In the genomic region with DNA sequence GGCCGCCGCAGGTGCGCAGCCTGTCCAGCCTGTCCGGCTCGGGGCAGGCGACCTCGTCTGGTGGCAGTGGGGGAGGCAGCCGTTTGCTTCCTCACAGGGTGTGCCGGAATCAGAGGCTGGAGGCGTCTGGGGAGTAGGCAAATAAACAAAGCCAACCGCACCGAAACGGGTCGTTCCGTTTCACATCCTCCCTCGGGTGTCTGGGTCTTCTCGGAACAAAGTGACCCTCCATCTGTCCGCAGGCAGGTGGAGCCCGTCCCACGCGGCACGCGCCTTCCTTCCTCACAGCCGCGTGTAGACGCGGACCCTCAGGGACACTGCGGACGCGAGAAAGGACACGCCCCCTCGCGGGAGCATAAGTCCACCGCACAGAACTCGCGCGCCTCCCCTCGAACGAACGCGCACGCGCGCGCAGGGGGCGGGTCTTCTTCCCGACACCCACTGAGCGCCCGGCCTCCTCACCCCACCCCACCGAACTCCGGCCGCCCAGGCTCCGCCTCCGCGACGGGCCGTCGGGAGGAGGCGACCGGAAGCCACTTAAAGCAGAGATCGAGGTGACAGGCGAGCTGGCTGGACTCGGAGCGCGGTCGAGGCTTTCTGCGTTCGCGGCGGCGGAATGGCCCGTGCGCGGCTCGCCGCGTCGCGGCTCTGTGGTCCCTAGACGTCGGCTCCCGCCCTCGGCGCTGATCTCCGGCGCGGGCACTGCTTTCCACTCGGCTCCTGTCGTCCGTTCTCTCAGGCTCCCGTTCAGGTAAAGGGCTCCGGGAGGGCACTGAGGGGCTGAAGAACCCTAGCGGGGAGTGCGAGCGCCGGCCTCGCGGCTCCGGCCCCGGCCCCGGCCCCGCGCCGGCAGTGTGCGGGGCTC, we compare ENCODE assay signal across 1 cellular context.
TF ChIP-seq lines count a peak whose summit lies in the region.

TIPARP (plus strand) TSS at position 545 of the 865 bp plus-strand sequence. CDS start 3,108 bp downstream, outside the sequence.

TF ChIP-seq in K562, 482 proteins besides CTCF, POLR2A, EP300 and RAD21 (continued from another document and continues in another):
- TF ChIP-seq, protein P1, sequence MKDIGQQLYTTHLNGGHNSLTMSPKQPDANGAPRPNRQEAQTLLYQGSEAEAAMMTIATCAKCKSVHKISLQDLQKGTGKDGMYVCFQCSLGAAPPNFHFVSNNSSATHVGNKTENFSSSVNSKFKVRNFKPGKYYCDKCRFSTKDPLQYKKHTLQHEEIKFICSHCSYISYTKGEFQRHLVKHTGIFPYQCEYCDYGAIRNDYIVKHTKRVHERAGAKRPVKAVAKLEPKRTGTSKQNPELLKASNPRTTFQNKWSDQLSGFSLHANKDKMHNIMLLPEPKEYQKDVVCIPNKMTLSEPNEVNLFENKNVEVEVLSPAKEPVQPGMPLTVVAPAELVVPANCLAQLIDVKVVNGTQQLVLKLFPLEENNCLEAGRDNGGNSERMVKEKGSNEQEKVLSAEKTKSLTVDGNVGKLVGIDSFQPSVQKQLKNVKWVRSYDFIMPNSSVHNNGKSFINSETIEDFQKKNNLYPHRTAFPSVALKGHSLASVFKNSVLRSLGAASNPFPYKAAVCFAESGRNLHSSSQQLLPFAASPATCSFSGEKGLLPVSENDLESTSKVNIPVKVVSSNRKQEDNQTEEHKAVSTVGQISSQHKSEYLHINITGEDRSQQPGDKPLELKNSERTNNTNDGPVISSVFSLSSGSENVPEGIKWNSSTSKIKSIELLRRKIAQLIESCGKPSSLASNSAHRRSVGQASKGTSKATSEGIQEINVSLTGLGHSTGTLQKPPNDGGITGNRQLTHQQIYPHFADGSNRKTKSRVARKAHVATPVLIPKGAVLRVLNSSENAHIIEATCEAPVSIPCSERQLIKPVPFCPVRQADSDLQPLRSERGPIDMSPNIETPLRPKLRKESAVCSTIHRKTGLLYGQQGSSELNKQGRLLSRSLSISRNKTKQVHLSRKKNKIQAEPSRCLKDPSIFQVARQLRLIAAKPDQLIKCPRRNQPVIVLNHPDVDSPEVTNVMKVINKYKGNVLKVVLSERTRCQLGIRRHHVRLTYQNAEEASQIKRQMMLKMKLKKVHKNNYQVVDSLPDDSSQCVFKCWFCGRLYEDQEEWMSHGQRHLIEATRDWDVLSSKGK (CRISPR knock-in tag; IDR thresholded peaks at IDR 0.05) = no peak
- TF ChIP-seq ZBTB7A (IDR thresholded peaks at IDR 0.05; ENCODE audit: borderline replicate concordance, control insufficient read depth, low read depth, low read length) = peak; percentile 72; the same call in 1 of the 2 replicates
- TF ChIP-seq ZNF436 (CRISPR knock-in tag; IDR thresholded peaks at IDR 0.05) = no peak
- TF ChIP-seq, protein P2, sequence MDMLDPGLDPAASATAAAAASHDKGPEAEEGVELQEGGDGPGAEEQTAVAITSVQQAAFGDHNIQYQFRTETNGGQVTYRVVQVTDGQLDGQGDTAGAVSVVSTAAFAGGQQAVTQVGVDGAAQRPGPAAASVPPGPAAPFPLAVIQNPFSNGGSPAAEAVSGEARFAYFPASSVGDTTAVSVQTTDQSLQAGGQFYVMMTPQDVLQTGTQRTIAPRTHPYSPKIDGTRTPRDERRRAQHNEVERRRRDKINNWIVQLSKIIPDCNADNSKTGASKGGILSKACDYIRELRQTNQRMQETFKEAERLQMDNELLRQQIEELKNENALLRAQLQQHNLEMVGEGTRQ (CRISPR knock-in tag; IDR thresholded peaks at IDR 0.05) = no peak
- peak; percentile 95 for TF ChIP-seq GATAD2B (IDR thresholded peaks at IDR 0.05; ENCODE audit: borderline replicate concordance)
- no peak for TF ChIP-seq SMARCC2 (IDR thresholded peaks at IDR 0.05; ENCODE audit: low read depth)
- no peak for TF ChIP-seq ZSCAN32 (CRISPR knock-in tag; IDR thresholded peaks at IDR 0.05)
- TF ChIP-seq ZNF785 (CRISPR knock-in tag; IDR thresholded peaks at IDR 0.05) = no peak
- TF ChIP-seq MXD1 (CRISPR knock-in tag; IDR thresholded peaks at IDR 0.05; ENCODE audit: borderline replicate concordance, poor library complexity, severe bottlenecking) = no peak
- TF ChIP-seq PML (IDR thresholded peaks at IDR 0.05; ENCODE audit: low read length) = peak; percentile 68
- no peak for TF ChIP-seq HNRNPH1 (optimal IDR thresholded peaks at IDR 0.05; ENCODE audit: low read depth, low read length)
- TF ChIP-seq SRSF1 (IDR thresholded peaks at IDR 0.05; ENCODE audit: low read depth, low read length) = no peak
- no peak for TF ChIP-seq ARID3A (IDR thresholded peaks at IDR 0.05; ENCODE audit: borderline replicate concordance, low read depth, low read length)
- TF ChIP-seq ZNF239 (CRISPR knock-in tag; IDR thresholded peaks at IDR 0.05) = no peak
- TF ChIP-seq E2F6 (IDR thresholded peaks at IDR 0.05; ENCODE audit: borderline replicate concordance in 1 of 2, extremely low read depth in 1 of 2, insufficient read depth in 1 of 2, insufficient read length in 1 of 2, low read depth in 1 of 2, low read length in 1 of 2, poor library complexity in 1 of 2, severe bottlenecking in 1 of 2) = peak; percentile 56 to 72
- no peak for TF ChIP-seq ZNF398 (CRISPR knock-in tag; IDR thresholded peaks at IDR 0.05)
- TF ChIP-seq BDP1 (IDR thresholded peaks at IDR 0.05; ENCODE audit: insufficient read depth, insufficient read length) = no peak
- TF ChIP-seq ZNF3 (CRISPR knock-in tag; IDR thresholded peaks at IDR 0.05) = no peak
- TF ChIP-seq, protein P3, sequence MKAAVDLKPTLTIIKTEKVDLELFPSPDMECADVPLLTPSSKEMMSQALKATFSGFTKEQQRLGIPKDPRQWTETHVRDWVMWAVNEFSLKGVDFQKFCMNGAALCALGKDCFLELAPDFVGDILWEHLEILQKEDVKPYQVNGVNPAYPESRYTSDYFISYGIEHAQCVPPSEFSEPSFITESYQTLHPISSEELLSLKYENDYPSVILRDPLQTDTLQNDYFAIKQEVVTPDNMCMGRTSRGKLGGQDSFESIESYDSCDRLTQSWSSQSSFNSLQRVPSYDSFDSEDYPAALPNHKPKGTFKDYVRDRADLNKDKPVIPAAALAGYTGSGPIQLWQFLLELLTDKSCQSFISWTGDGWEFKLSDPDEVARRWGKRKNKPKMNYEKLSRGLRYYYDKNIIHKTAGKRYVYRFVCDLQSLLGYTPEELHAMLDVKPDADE (conservative IDR thresholded peaks at IDR 0.05; ENCODE audit: control insufficient read depth, low read depth, low read length) = 0 out of 2 replicates have a peak, but pooled peaks have one; percentile 41
- no peak for TF ChIP-seq RBM25 (IDR thresholded peaks at IDR 0.05; ENCODE audit: low read depth, low read length, severe bottlenecking)
- TF ChIP-seq TCF7 (IDR thresholded peaks at IDR 0.05; ENCODE audit: borderline replicate concordance) = no peak
- TF ChIP-seq NR4A1 (CRISPR knock-in tag; IDR thresholded peaks at IDR 0.05) = peak; percentile 32; the same call in 1 of the 2 replicates
- TF ChIP-seq NR4A1 (tag; IDR thresholded peaks at IDR 0.05) = 0 out of 2 replicates have a peak, but pooled peaks have one; percentile 46
- TF ChIP-seq ETV1 (tag; conservative IDR thresholded peaks at IDR 0.05; ENCODE audit: low read depth) = peak; percentile 76
- peak; percentile 92 for TF ChIP-seq SUPT5H (IDR thresholded peaks at IDR 0.05)
- TF ChIP-seq CAMTA2 (CRISPR knock-in tag; conservative IDR thresholded peaks at IDR 0.05) = no peak
- no peak; the same call in 1 of the 2 replicates for TF ChIP-seq POLR2AphosphoS2 (IDR thresholded peaks at IDR 0.05; ENCODE audit: low read length)
- TF ChIP-seq CBFB (CRISPR knock-in tag; IDR thresholded peaks at IDR 0.05) = peak; percentile 89; the same call in 1 of the 2 replicates
- TF ChIP-seq GTF2E2 (tag; IDR thresholded peaks at IDR 0.05) = peak; percentile 37; the same call in 1 of the 2 replicates
- peak; percentile 24; the same call in 1 of the 2 replicates for TF ChIP-seq JUND (IDR thresholded peaks at IDR 0.05; ENCODE audit: borderline replicate concordance, low read depth, low read length)
- TF ChIP-seq JUND (tag; IDR thresholded peaks at IDR 0.05; ENCODE audit: borderline replicate concordance, low read depth, low read length) = peak; percentile 49; the same call in 1 of the 3 replicates
- TF ChIP-seq TARDBP (IDR thresholded peaks at IDR 0.05) = peak; percentile 98
- no peak for TF ChIP-seq SRSF7 (optimal IDR thresholded peaks at IDR 0.05; ENCODE audit: low read depth, low read length)
- TF ChIP-seq E2F4 (CRISPR knock-in tag; IDR thresholded peaks at IDR 0.05; ENCODE audit: low read depth) = peak; percentile 56; the same call in 1 of the 2 replicates
- peak; percentile 85 for TF ChIP-seq SMAD4 (CRISPR knock-in tag; conservative IDR thresholded peaks at IDR 0.05)
- no peak for TF ChIP-seq NFYB (IDR thresholded peaks at IDR 0.05; ENCODE audit: extremely low read depth, insufficient read length)
- peak; percentile 88 for TF ChIP-seq VEZF1 (CRISPR knock-in tag; IDR thresholded peaks at IDR 0.05)
- 0 out of 4 replicates have a peak, but pooled peaks of 1 of the 2 experiments have one; percentile 30 for TF ChIP-seq ARNT (IDR thresholded peaks at IDR 0.05)
- TF ChIP-seq, protein P4, sequence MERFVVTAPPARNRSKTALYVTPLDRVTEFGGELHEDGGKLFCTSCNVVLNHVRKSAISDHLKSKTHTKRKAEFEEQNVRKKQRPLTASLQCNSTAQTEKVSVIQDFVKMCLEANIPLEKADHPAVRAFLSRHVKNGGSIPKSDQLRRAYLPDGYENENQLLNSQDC (CRISPR knock-in tag; IDR thresholded peaks at IDR 0.05) = peak; percentile 62; the same call in 1 of the 2 replicates
- no peak for TF ChIP-seq PATZ1 (CRISPR knock-in tag; IDR thresholded peaks at IDR 0.05; ENCODE audit: borderline replicate concordance)
- TF ChIP-seq SMARCA4 (IDR thresholded peaks at IDR 0.05) = no peak; the same call in none of the 2 replicates
- TF ChIP-seq ARHGAP35 (IDR thresholded peaks at IDR 0.05; ENCODE audit: partially characterized antibody) = no peak
- TF ChIP-seq MAFK (IDR thresholded peaks at IDR 0.05; ENCODE audit: low read length) = no peak; the same call in 1 of the 2 replicates
- TF ChIP-seq MXI1 (IDR thresholded peaks at IDR 0.05; ENCODE audit: low read depth, low read length) = 0 out of 2 replicates have a peak, but pooled peaks have one; percentile 49
